ENCODE assay signal across 8 cellular contexts in the genomic region with DNA sequence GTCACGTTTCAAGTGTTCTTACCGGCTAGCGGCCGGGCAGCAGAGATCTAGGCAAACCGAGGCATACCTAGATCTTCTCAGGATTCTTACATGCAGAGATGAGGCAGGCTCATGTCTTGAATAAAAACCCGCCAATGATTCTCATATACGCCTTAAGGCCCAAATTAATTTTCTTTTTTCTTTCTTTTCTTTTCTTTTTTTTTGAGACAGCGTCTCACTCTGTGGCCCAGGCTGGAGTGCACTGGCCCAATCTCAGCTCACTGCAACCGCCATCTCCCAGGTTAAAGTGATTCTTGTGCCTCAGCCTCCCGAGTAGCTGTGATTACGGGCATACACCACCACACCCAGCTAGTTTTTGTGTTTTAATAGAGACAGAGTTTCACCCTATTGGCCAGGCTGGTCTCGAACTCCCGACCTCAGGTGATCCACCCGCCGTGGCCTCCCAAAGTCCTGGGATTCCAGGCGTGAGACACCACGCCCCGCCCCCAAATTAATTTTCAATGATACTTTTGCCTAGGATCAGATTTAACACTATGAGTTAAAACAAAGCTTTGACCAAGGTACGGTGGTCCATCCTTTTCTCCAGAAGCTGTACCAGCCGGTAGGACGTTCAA. TPM values are rescaled to one million over a fixed set of nuclear protein-coding genes. Genes with fewer than 3 reads are reported as not detected.
A peak's percentile ranks its signal among the peaks of the same experiment; 100 is the strongest.
DNase-seq lines count a peak whose midpoint lies in the region; ATAC-seq and TF ChIP-seq lines count a peak whose summit lies in the region.

No MANE protein-coding gene starts in this region.

- peak overlapping the region; percentile 22 for H2BK12ac ChIP-seq in neuronal stem cell (ENCODE audit: low read length)

- no peak overlapping the region for H3K14ac ChIP-seq in neuronal stem cell (ENCODE audit: low read length)

- H3K79me2 ChIP-seq in OCI-LY3 (ENCODE audit: low read length), result peaks cover 20% of the 10 kb centered on the region

- H2BK5ac ChIP-seq in neuronal stem cell (ENCODE audit: low read length), result no peak overlapping the region

- DNase-seq in CD4-positive, CD25-positive, alpha-beta regulatory T cell, result no peak
- DNase-seq in endodermal cell (peak; percentile 46), neuronal stem cell (ENCODE audit: low spot score) (no peak), midbrain (lab: John Stamatoyannopoulos, UW) (no peak)

- H2AK5ac ChIP-seq in neuronal stem cell (ENCODE audit: low read depth, low read length), result peak overlapping the region; percentile 43

- no peak overlapping the region for H4K91ac ChIP-seq in neuronal stem cell (ENCODE audit: low read depth, low read length, poor library complexity)

- 77 to 79% methylated on average over 19 to 21 of the region's 21 CpGs for whole genome bisulfite sequencing in endodermal cell (ENCODE audit: insufficient coverage in 1 of 2, insufficient read length in 1 of 2), 2 experiments
- WGBS in neuronal stem cell (ENCODE audit: extremely low coverage in 2 of 2, insufficient read length in 2 of 2, insufficient replicate concordance in 1 of 2), 2 donors, result no CpG with 5 or more reads among the region's 21 CpGs

- peak overlapping the region; percentile 90 for H3K4me3 ChIP-seq in CD4-positive, CD25-positive, alpha-beta regulatory T cell (ENCODE audit: low read depth, low read length)
- peak overlapping the region; percentile 94 for H3K4me3 ChIP-seq in OCI-LY3 (ENCODE audit: low read length)
- H3K4me3 ChIP-seq in endodermal cell (ENCODE audit: low read length), result peak overlapping the region; percentile 94
- peak overlapping the region; percentile 73 to 92 for H3K4me3 ChIP-seq in neuronal stem cell (ENCODE audit: low read length in 2 of 2)

- H3K36me3 ChIP-seq in CD4-positive, CD25-positive, alpha-beta regulatory T cell (ENCODE audit: control insufficient read depth, insufficient read depth, low read length), result no peaks in the 10 kb centered on the region
- H3K36me3 ChIP-seq in OCI-LY3 (replicated peaks; ENCODE audit: low read depth, low read length) (peaks cover 11% of the 10 kb centered on the region), endodermal cell (ENCODE audit: control insufficient read depth, insufficient read depth, low read length) (no peaks in the 10 kb centered on the region), neuronal stem cell (replicated peaks in 1 of 2; ENCODE audit: control insufficient read depth in 2 of 2, insufficient read depth in 2 of 2, low read length in 2 of 2) (peaks cover 0 to 26% of the 10 kb centered on the region in 2 donors)

- TF ChIP-seq CTCF in OCI-LY3 (IDR thresholded peaks at IDR 0.05; ENCODE audit: low read depth, low read length) (no peak), endodermal cell (conservative IDR thresholded peaks at IDR 0.05) (no peak)

- H3K9ac ChIP-seq in OCI-LY3 (ENCODE audit: low read length) (peak overlapping the region; percentile 83), endodermal cell (ENCODE audit: extremely low read depth, low read length, poor library complexity, severe bottlenecking) (peak overlapping the region; percentile 58), neuronal stem cell (ENCODE audit: low read depth, low read length, poor library complexity) (no peak overlapping the region)

- no peaks in the 10 kb centered on the region for H3K9me3 Mint-ChIP-seq in CD4-positive, CD25-positive, alpha-beta regulatory T cell
- no peaks in the 10 kb centered on the region for H3K9me3 Mint-ChIP-seq in endodermal cell

- H3K4me3 Mint-ChIP-seq in CD4-positive, CD25-positive, alpha-beta regulatory T cell, result peak overlapping the region; percentile 96 to 100 (median 98)
- H3K4me3 Mint-ChIP-seq in endodermal cell, result peak overlapping the region; percentile 88

- no peak overlapping the region for H2BK120ac ChIP-seq in neuronal stem cell (ENCODE audit: low read depth, low read length)

- H3K79me1 ChIP-seq in neuronal stem cell (ENCODE audit: low read depth, low read length), result no peaks in the 10 kb centered on the region

- no peaks in the 10 kb centered on the region for H3K9me3 ChIP-seq in CD4-positive, CD25-positive, alpha-beta regulatory T cell (ENCODE audit: control insufficient read depth in 2 of 2, low read length in 2 of 2)
- H3K9me3 ChIP-seq in OCI-LY3 (ENCODE audit: insufficient read depth, low read length) (no peaks in the 10 kb centered on the region), endodermal cell (ENCODE audit: control insufficient read depth, low read length) (no peaks in the 10 kb centered on the region), neuronal stem cell (replicated peaks in 1 of 2; ENCODE audit: control insufficient read depth in 2 of 2, insufficient read depth in 1 of 2, low read depth in 1 of 2, low read length in 2 of 2) (no peaks in the 10 kb centered on the region)

- no peak overlapping the region for H3K18ac ChIP-seq in neuronal stem cell (ENCODE audit: low read length)

- H2AFZ ChIP-seq in OCI-LY3 (ENCODE audit: low read depth, low read length) (peak overlapping the region; percentile 77; the same call in 1 of the 2 replicates), neuronal stem cell (ENCODE audit: low read length) (peak overlapping the region; percentile 100)

- no peaks in the 10 kb centered on the region for H3K27me3 ChIP-seq in CD4-positive, CD25-positive, alpha-beta regulatory T cell (ENCODE audit: control insufficient read depth, insufficient read depth, low read length)
- no peaks in the 10 kb centered on the region for H3K27me3 ChIP-seq in OCI-LY3 (ENCODE audit: low read depth, low read length)
- H3K27me3 ChIP-seq in endodermal cell (ENCODE audit: control insufficient read depth, insufficient read depth, low read length, poor library complexity, severe bottlenecking), result no peaks in the 10 kb centered on the region
- no peaks in the 10 kb centered on the region for H3K27me3 ChIP-seq in neuronal stem cell (ENCODE audit: control insufficient read depth in 3 of 3, insufficient read depth in 3 of 3, low read depth in 1 of 3, low read length in 3 of 3)

- H3K23ac ChIP-seq in neuronal stem cell (ENCODE audit: low read depth, low read length, poor library complexity), result no peak overlapping the region

- no peaks in the 10 kb centered on the region for H3K27me3 Mint-ChIP-seq in CD4-positive, CD25-positive, alpha-beta regulatory T cell
- H3K27me3 Mint-ChIP-seq in endodermal cell (ENCODE audit: insufficient read depth), result no peaks in the 10 kb centered on the region

- H3K4me2 ChIP-seq in OCI-LY3 (ENCODE audit: low read length), result peak overlapping the region; percentile 63
- peak overlapping the region; percentile 48 for H3K4me2 ChIP-seq in neuronal stem cell (ENCODE audit: insufficient read depth, low read length, poor library complexity, severe bottlenecking)

- H3K4me1 Mint-ChIP-seq in CD4-positive, CD25-positive, alpha-beta regulatory T cell, result peaks cover 14 to 41% (median 25%) of the 10 kb centered on the region in 4 donors
- H3K4me1 Mint-ChIP-seq in endodermal cell, result peaks cover 15% of the 10 kb centered on the region

- no peak overlapping the region for H3K4ac ChIP-seq in neuronal stem cell (ENCODE audit: low read length)

- H3K27ac ChIP-seq in CD4-positive, CD25-positive, alpha-beta regulatory T cell (ENCODE audit: insufficient read depth, low read length, poor library complexity, severe bottlenecking), result peak overlapping the region; percentile 89
- H3K27ac ChIP-seq in OCI-LY3 (ENCODE audit: low read length), result no peak overlapping the region
- H3K27ac ChIP-seq in endodermal cell (ENCODE audit: low read depth, low read length), result no peak overlapping the region
- H3K27ac ChIP-seq in neuronal stem cell (replicated peaks; ENCODE audit: low read length), result no peak overlapping the region

- no peak overlapping the region for H2BK15ac ChIP-seq in neuronal stem cell (ENCODE audit: low read length)

- peaks cover 8% of the 10 kb centered on the region for H3K36me3 Mint-ChIP-seq in CD4-positive, CD25-positive, alpha-beta regulatory T cell
- peaks cover 12% of the 10 kb centered on the region for H3K36me3 Mint-ChIP-seq in endodermal cell (ENCODE audit: low read depth)

- no peak for ATAC-seq in CD4-positive, CD25-positive, alpha-beta regulatory T cell (ENCODE audit: low read depth in 2 of 2)
- ATAC-seq in GM21367 (IDR thresholded peaks at IDR 0.05; ENCODE audit: unreplicated experiment), result no peak
- no peak for ATAC-seq in GM21576 (IDR thresholded peaks at IDR 0.05; ENCODE audit: unreplicated experiment)
- ATAC-seq in GM19467 (IDR thresholded peaks at IDR 0.05; ENCODE audit: unreplicated experiment), result no peak

- H3K27ac Mint-ChIP-seq in CD4-positive, CD25-positive, alpha-beta regulatory T cell, result peak overlapping the region; percentile 79 to 98 (median 95)
- H3K27ac Mint-ChIP-seq in endodermal cell, result peak overlapping the region; percentile 96

- H3K4me1 ChIP-seq in CD4-positive, CD25-positive, alpha-beta regulatory T cell (ENCODE audit: control insufficient read depth, insufficient read depth, low read length, poor library complexity, severe bottlenecking), result peaks cover 7% of the 10 kb centered on the region
- H3K4me1 ChIP-seq in OCI-LY3 (ENCODE audit: low read length), result peaks cover 12% of the 10 kb centered on the region; the same call in 1 of the 2 replicates
- no peaks in the 10 kb centered on the region for H3K4me1 ChIP-seq in endodermal cell (ENCODE audit: control insufficient read depth, insufficient read depth, low read length)
- H3K4me1 ChIP-seq in neuronal stem cell (ENCODE audit: control insufficient read depth in 2 of 2, insufficient read depth in 1 of 2, low read depth in 1 of 2, low read length in 2 of 2), result no peaks in the 10 kb centered on the region

- H4K20me1 ChIP-seq in OCI-LY3 (ENCODE audit: insufficient read depth, low read length), result no peaks in the 10 kb centered on the region

- no peak overlapping the region for H4K8ac ChIP-seq in neuronal stem cell (ENCODE audit: low read depth, low read length)

RNA-seq across cellular contexts. Expression of a gene that starts 1.5 kb away (rescaled TPM):
- total RNA-seq in CD4-positive, CD25-positive, alpha-beta regulatory T cell, result 1.9 TPM
- polyA plus RNA-seq in CD4-positive, CD25-positive, alpha-beta regulatory T cell, result 1 to 10 TPM; 1.7 to 4.5 (median 3.8) TPM
- total RNA-seq in endodermal cell, result 10 to 100 TPM; 17.6 to 25.2 TPM
- polyA plus RNA-seq in endodermal cell (2013, experiment 1 of 2), result 13.7 TPM
- polyA plus RNA-seq in endodermal cell (2013, experiment 2 of 2), result 14.9 TPM
- 14.0 TPM for polyA plus RNA-seq in neuronal stem cell (2013, experiment 1 of 2)
- 13.9 TPM for polyA plus RNA-seq in neuronal stem cell (2013, experiment 2 of 2)
